ENCODE assay signal across 11 cellular contexts in the genomic region with DNA sequence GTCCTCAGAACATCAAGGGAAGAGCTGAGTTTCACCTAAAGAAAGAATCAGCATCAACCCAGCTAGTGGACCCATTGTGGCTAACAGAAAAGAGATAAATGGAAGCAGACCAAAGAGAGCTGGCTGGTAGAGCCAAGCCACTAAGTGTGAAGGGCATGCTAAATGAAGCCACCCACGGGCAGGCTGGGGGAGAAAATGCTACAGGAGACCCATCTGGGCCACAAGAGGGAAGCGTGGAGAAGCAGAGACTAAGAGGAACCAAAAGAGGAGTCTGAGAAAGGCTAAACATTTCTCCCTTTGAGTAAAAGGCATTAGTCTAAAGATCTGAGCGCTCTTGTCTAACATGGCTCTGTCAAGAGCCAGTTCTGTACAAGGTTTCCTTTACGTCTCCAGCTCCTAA. TPM values are rescaled to one million over a fixed set of nuclear protein-coding genes. Genes with fewer than 3 reads are reported as not detected.
A peak's percentile ranks its signal among the peaks of the same experiment; 100 is the strongest.
DNase-seq lines count a peak whose midpoint lies in the region; ATAC-seq and TF ChIP-seq lines count a peak whose summit lies in the region.
"Had no signal": no experiment of that assay in that cellular context is flagged by ENCODE, and none has a peak within 500 bp of the region (broad histone marks: within the 10 kb centered on the region; RNA-seq: fewer than 3 reads in every experiment).

No MANE protein-coding gene starts in this region.

- peaks cover 22% of the 10 kb centered on the region for H4K20me1 ChIP-seq in Loucy (ENCODE audit: insufficient read depth, low read length, poor library complexity, severe bottlenecking)

- intact Hi-C loops in CD4-positive, alpha-beta T cell (cut with DNase I, micrococcal nuclease) = no loop called here
- intact Hi-C loops in left lung (cut with DNase I) = no loop called here
- intact Hi-C loops in body of pancreas (cut with DNase I) = no loop called here

- no peak overlapping the region for H2AFZ ChIP-seq in Loucy (ENCODE audit: low read length)

- TF ChIP-seq POLR2A in body of pancreas (IDR thresholded peaks at IDR 0.05) = no peak

- peak overlapping the region; percentile 0 for H3K27ac Mint-ChIP-seq in CD4-positive, alpha-beta T cell
- H3K27ac Mint-ChIP-seq: T-helper 1 cell treated with Interleukin-12 subunit alpha and Interleukin-12 subunit beta and Interleukin-4 antibody, amounts not matched to agents 30 μg/mL and 1 μg/mL, for 36 hours had no signal

- no peaks in the 10 kb centered on the region for H3K27me3 ChIP-seq in CD4-positive, alpha-beta T cell (ENCODE audit: control insufficient read depth, insufficient read depth, low read length)
- H3K27me3 ChIP-seq in Loucy (ENCODE audit: insufficient read depth, low read length, poor library complexity, severe bottlenecking) (no peaks in the 10 kb centered on the region), left lung (no peaks in the 10 kb centered on the region), body of pancreas (no peaks in the 10 kb centered on the region)
- H3K27me3 ChIP-seq: cardiac muscle cell had no signal

- H3K27me3 Mint-ChIP-seq in CD4-positive, alpha-beta T cell = no peaks in the 10 kb centered on the region

- POLR2A ChIA-PET in CD4-positive, alpha-beta T cell (lab: Charles Lee) = no interaction called here

- no peaks in the 10 kb centered on the region for H3K9me2 ChIP-seq in Loucy (replicated peaks; ENCODE audit: low read depth, low read length)

- H3K4me1 Mint-ChIP-seq in CD4-positive, alpha-beta T cell (ENCODE audit: low read depth) = peaks cover 58% of the 10 kb centered on the region

- WGBS in body of pancreas, 2 donors = 86 to 90% methylated on average over 4 of the region's 4 CpGs

- peaks cover 71% of the 10 kb centered on the region for H3K36me3 Mint-ChIP-seq in CD4-positive, alpha-beta T cell (ENCODE audit: low read depth)

- DNase-seq in CD4-positive, alpha-beta T cell = no peak
- DNase-seq in GM13976 (ENCODE audit: low spot score) (peak; percentile 18), choroid plexus epithelial cell (ENCODE audit: low read depth) (peak; percentile 30), left lung (no peak), kidney glomerular epithelial cell (lab: John Stamatoyannopoulos, UW) (no peak), NCI-H526 treated with DMSO at 0.1 percent for 48 hours (lab: John Stamatoyannopoulos, UW) (no peak), body of pancreas (no peak)
- DNase-seq: kidney had no signal

- CTCF ChIA-PET in CD4-positive, alpha-beta T cell (lab: Charles Lee) = no interaction called here

- TF ChIP-seq CTCF in CD4-positive, alpha-beta T cell (IDR thresholded peaks at IDR 0.05) = no peak
- TF ChIP-seq CTCF in GM13976 (IDR thresholded peaks at IDR 0.05; ENCODE audit: borderline replicate concordance, control extremely low read depth, extremely low read depth, insufficient read depth, missing control alignments) (no peak), Loucy (conservative IDR thresholded peaks at IDR 0.05; ENCODE audit: low read length) (peak; percentile 46), choroid plexus epithelial cell (conservative IDR thresholded peaks at IDR 0.05; ENCODE audit: low read depth, low read length) (peak; percentile 54), left lung (IDR thresholded peaks at IDR 0.05) (no peak), body of pancreas (IDR thresholded peaks at IDR 0.05) (no peak)

- H3K9me3 ChIP-seq in CD4-positive, alpha-beta T cell (ENCODE audit: control insufficient read depth, low read length) = no peaks in the 10 kb centered on the region
- H3K9me3 ChIP-seq in Loucy (ENCODE audit: insufficient read depth, low read depth, low read length) = no peaks in the 10 kb centered on the region
- no peaks in the 10 kb centered on the region for H3K9me3 ChIP-seq in left lung
- no peaks in the 10 kb centered on the region for H3K9me3 ChIP-seq in body of pancreas

- no peaks in the 10 kb centered on the region for H3F3A ChIP-seq in Loucy (ENCODE audit: low read depth)

- H3K4me3 ChIP-seq in Loucy (ENCODE audit: low read length, poor library complexity, severe bottlenecking) = no peak overlapping the region
- H3K4me3 ChIP-seq in choroid plexus epithelial cell (ENCODE audit: low read depth, low read length) = no peak overlapping the region
- no peak overlapping the region for H3K4me3 ChIP-seq in left lung
- H3K4me3 ChIP-seq in body of pancreas = no peak overlapping the region
- H3K4me3 ChIP-seq: cardiac muscle cell had no signal

- in situ Hi-C loops in GM13976 (cut with MboI; ENCODE audit: low sequenced_read_pairs, unreplicated experiment) = no loop called here

- H3K4me1 ChIP-seq in Loucy (ENCODE audit: insufficient read depth, low read length, poor library complexity, severe bottlenecking) (peaks cover 17% of the 10 kb centered on the region), left lung (no peaks in the 10 kb centered on the region), body of pancreas (peaks cover 10% of the 10 kb centered on the region)

- ATAC-seq in CD4-positive, alpha-beta T cell (ENCODE audit: poor library complexity) = no peak
- ATAC-seq in left lung (no peak), body of pancreas (no peak)

- H3K79me2 ChIP-seq in Loucy (ENCODE audit: insufficient read depth, low read length) = peaks cover 44% of the 10 kb centered on the region

- no peak overlapping the region for H3K27ac ChIP-seq in CD4-positive, alpha-beta T cell (ENCODE audit: low read depth, low read length)
- H3K27ac ChIP-seq in left lung = no peak overlapping the region
- no peak overlapping the region for H3K27ac ChIP-seq in body of pancreas
- H3K27ac ChIP-seq: cardiac muscle cell had no signal

- no peak overlapping the region for H3K9ac ChIP-seq in Loucy (ENCODE audit: low read depth, low read length, poor library complexity, severe bottlenecking)

- H3K36me3 ChIP-seq in Loucy (ENCODE audit: insufficient read depth, low read length) (peaks cover 39% of the 10 kb centered on the region; the same call in 1 of the 2 replicates), left lung (peaks cover 0 to 35% of the 10 kb centered on the region in 2 donors), body of pancreas (replicated peaks in 1 of 2; ENCODE audit: insufficient read depth in 1 of 2, low read depth in 2 of 2) (peaks cover 0 to 8% of the 10 kb centered on the region in 2 donors)

- peak overlapping the region; percentile 11 for H3K4me2 ChIP-seq in Loucy (ENCODE audit: low read depth, low read length, poor library complexity, severe bottlenecking)

- H3K4me3 Mint-ChIP-seq in CD4-positive, alpha-beta T cell = no peak overlapping the region
- H3K4me3 Mint-ChIP-seq: T-helper 1 cell treated with Interleukin-12 subunit alpha and Interleukin-12 subunit beta and Interleukin-4 antibody, amounts not matched to agents 30 μg/mL and 1 μg/mL, for 36 hours had no signal

- H3K9me3 Mint-ChIP-seq in CD4-positive, alpha-beta T cell = no peaks in the 10 kb centered on the region
- H3K9me3 Mint-ChIP-seq: T-helper 1 cell treated with Interleukin-12 subunit alpha and Interleukin-12 subunit beta and Interleukin-4 antibody, amounts not matched to agents 30 μg/mL and 1 μg/mL, for 36 hours had no signal

RNA-seq across cellular contexts. Expression of a gene that starts 15.8 kb away (rescaled TPM):
- 10 to 100 TPM; 11.8 to 12.0 TPM for total RNA-seq in CD4-positive, alpha-beta T cell
- total RNA-seq in left lung = 10 to 100 TPM; 13.9 to 16.0 TPM
- total RNA-seq in body of pancreas = 10 to 100 TPM in 1 of 2 donors, 1 to 10 TPM in 1; 8.2 to 11.7 TPM

Comparison
In these comparisons a context has a peak if more than half of its experiments do, and no peak if none do; other contexts are left out.
1. DNase-seq: peak in GM13976 (single experiment) and choroid plexus epithelial cell (single experiment); none in CD4-positive, alpha-beta T cell (0 of 10), left lung (0 of 2), kidney glomerular epithelial cell (single experiment), NCI-H526 treated with DMSO at 0.1 percent for 48 hours (single experiment) and body of pancreas (0 of 4).
2. CTCF ChIP-seq: peak in Loucy (single experiment) and choroid plexus epithelial cell (single experiment); none in CD4-positive, alpha-beta T cell (single experiment), GM13976 (single experiment), left lung (0 of 2) and body of pancreas (0 of 7).